In the genomic region with DNA sequence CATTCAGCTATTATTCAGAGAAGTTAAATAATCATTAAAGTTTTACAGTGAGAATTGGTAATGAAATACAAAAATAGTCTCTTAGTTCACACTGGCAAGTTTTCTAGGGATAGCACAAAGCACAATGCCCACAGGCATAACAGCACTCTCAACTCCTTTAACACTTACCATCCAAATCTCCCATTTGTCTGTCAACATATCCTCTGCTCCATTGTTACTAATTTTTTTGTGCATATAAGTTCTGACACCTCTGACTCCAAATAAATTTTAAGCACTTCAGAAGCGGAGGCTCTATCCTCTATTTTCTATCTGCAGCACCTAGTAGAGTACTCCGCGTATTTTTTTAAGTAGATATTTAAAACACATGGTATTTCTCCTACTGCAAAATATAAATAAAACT, we compare ENCODE assay signal across 22 cellular contexts. TPM values are rescaled to one million over a fixed set of nuclear protein-coding genes. Genes with fewer than 3 reads are reported as not detected.
"Had no signal": no experiment of that assay in that cellular context is flagged by ENCODE, and none has a peak within 500 bp of the region (broad histone marks: within the 10 kb centered on the region; RNA-seq: fewer than 3 reads in every experiment).

No MANE protein-coding gene starts in this region.

- H3K9me3 ChIP-seq: MG63, SJSA1 had no signal

- H3K4me1 ChIP-seq: SJSA1 had no signal

- H3K36me3 ChIP-seq: MG63, SJSA1 had no signal

- H3K4me1 Mint-ChIP-seq: activated naive CD8-positive, alpha-beta T cell treated with anti-CD3 and anti-CD28 coated beads, Interleukin-2, amount 50 U/mL, for 24 hours had no signal

- H3K36me3 Mint-ChIP-seq: activated naive CD4-positive, alpha-beta T cell treated with anti-CD3 and anti-CD28 coated beads, Interleukin-2, amount 50 U/mL, for 72 hours had no signal

- ATAC-seq: activated CD8-positive, alpha-beta T cell treated with anti-CD3 and anti-CD28 coated beads, Interleukin-2, amount 10 ng/mL, durations not matched to agents 7 days and 5 days; activated naive CD4-positive, alpha-beta T cell treated with anti-CD3 and anti-CD28 coated beads, Interleukin-2, amount 50 U/mL, for 72 hours; activated naive CD8-positive, alpha-beta T cell treated with anti-CD3 and anti-CD28 coated beads, Interleukin-2, amount 50 U/mL, for 24 hours had no signal

- H3K27ac ChIP-seq: SJSA1 had no signal

- DNase-seq: activated CD4-positive, alpha-beta T cell treated with anti-CD3 and anti-CD28 coated beads for 48 hours; activated CD4-positive, alpha-beta T cell treated with anti-CD3 and anti-CD28 coated beads, Interleukin-2, amount 50 U/mL, for 4 hours; activated CD4-positive, CD25-positive, alpha-beta regulatory T cell treated with anti-CD3 and anti-CD28 coated beads, Interleukin-2, amount 50 U/mL, for 72 hours; activated CD8-positive, alpha-beta memory T cell treated with anti-CD3 and anti-CD28 coated beads, Interleukin-2, amount 50 U/mL, for 48 hours; activated CD8-positive, alpha-beta T cell treated with anti-CD3 and anti-CD28 coated beads, Interleukin-2, amount 10 ng/mL, durations not matched to agents 7 days and 5 days; activated effector memory CD4-positive, alpha-beta T cell treated with Interleukin-2 at 50 U/mL for 16 hours; activated naive CD4-positive, alpha-beta T cell; activated naive CD8-positive, alpha-beta T cell treated with anti-CD3 and anti-CD28 coated beads, Interleukin-2, amount 50 U/mL, for 24 hours; activated T-cell treated with anti-CD3 and anti-CD28 coated beads, Interleukin-2, amount 50 U/mL, for 1 hour; amygdala; cerebellar nuclear complex; MG63; NCI-H1105 treated with DMSO at 0.1 percent for 48 hours; NCI-H1436 treated with DMSO at 0.1 percent for 48 hours; NCI-H187; NCI-H2081; NCI-H446; NCI-H524; SHP77 had no signal

- H3K4me3 ChIP-seq: MG63, SJSA1 had no signal

- H3K27ac Mint-ChIP-seq: activated CD8-positive, alpha-beta T cell treated with anti-CD3 and anti-CD28 coated beads, Interleukin-2, amount 10 ng/mL, durations not matched to agents 7 days and 5 days; activated naive CD4-positive, alpha-beta T cell treated with anti-CD3 and anti-CD28 coated beads, Interleukin-2, amount 50 U/mL, for 72 hours; activated naive CD8-positive, alpha-beta T cell treated with anti-CD3 and anti-CD28 coated beads, Interleukin-2, amount 50 U/mL, for 24 hours; T-helper 1 cell treated with Interleukin-12 subunit alpha and Interleukin-12 subunit beta and Interleukin-4 antibody, amounts not matched to agents 30 μg/mL and 1 μg/mL, for 36 hours had no signal

- H3K4me3 Mint-ChIP-seq: activated CD8-positive, alpha-beta T cell treated with anti-CD3 and anti-CD28 coated beads, Interleukin-2, amount 10 ng/mL, durations not matched to agents 7 days and 5 days; activated naive CD8-positive, alpha-beta T cell treated with anti-CD3 and anti-CD28 coated beads, Interleukin-2, amount 50 U/mL, for 24 hours; T-helper 1 cell treated with Interleukin-12 subunit alpha and Interleukin-12 subunit beta and Interleukin-4 antibody, amounts not matched to agents 30 μg/mL and 1 μg/mL, for 36 hours had no signal

- H3K27me3 ChIP-seq: MG63, SJSA1 had no signal

- H3K9me3 Mint-ChIP-seq: activated naive CD4-positive, alpha-beta T cell treated with anti-CD3 and anti-CD28 coated beads, Interleukin-2, amount 50 U/mL, for 72 hours; activated naive CD8-positive, alpha-beta T cell treated with anti-CD3 and anti-CD28 coated beads, Interleukin-2, amount 50 U/mL, for 24 hours; T-helper 1 cell treated with Interleukin-12 subunit alpha and Interleukin-12 subunit beta and Interleukin-4 antibody, amounts not matched to agents 30 μg/mL and 1 μg/mL, for 36 hours had no signal

RNA-seq across cellular contexts. Expression of a gene that starts 15.6 kb away (rescaled TPM):
- total RNA-seq: activated CD8-positive, alpha-beta T cell treated with anti-CD3 and anti-CD28 coated beads, Interleukin-2, amount 10 ng/mL, durations not matched to agents 7 days and 5 days; activated naive CD4-positive, alpha-beta T cell treated with anti-CD3 and anti-CD28 coated beads, Interleukin-2, amount 50 U/mL, for 72 hours; SJSA1 had no signal
